Comparison of ENCODE assay signal across 8 cellular contexts in the genomic region with DNA sequence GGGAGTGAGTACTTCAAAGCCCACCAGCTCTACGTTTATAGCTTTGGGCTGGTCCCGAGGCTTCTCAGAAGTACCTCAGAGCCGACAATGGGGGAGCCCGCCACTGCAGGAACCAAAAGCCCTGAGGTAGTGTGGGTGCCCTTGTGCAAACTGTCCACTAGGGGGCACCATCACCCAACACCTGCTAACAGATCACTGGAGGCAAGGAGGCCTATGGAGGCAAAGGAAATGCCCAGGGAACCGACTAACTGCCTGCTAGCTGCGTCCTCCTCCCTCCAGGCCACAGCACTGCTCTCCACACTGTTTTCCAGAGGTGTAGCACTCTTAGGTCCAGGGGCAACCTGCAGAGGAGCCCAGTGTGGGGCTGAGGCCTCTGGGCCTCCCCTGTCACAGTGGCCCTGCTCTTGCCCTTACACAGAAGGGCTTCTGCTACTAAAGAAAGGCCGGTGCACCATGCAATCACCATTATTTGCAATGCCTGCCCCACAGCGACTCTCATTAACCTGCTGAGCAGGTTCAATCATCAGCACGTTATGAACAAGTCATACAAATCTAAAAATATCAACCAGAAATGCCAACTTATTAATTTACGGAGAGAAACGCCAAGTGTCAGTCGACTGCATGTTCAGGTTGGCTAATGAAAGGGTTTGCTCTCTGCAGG.
DNase-seq lines count a peak whose midpoint lies in the region; ATAC-seq and TF ChIP-seq lines count a peak whose summit lies in the region.

No MANE protein-coding gene starts in this region.

- no peak for TF ChIP-seq POLR2A in NB4 (IDR thresholded peaks at IDR 0.05; ENCODE audit: extremely low read depth, insufficient read length)

- H3K4me3 ChIP-seq in NB4 (ENCODE audit: low read depth, low read length): no peak overlapping the region

- TF ChIP-seq CTCF in GM12872 (IDR thresholded peaks at IDR 0.05; ENCODE audit: insufficient read depth, low read depth, low read length) (peak; percentile 98), NB4 (IDR thresholded peaks at IDR 0.05; ENCODE audit: low read depth, low read length) (peak; percentile 98)

- ATAC-seq in HG02588 (IDR thresholded peaks at IDR 0.05; ENCODE audit: unreplicated experiment): peak; percentile 92
- ATAC-seq in SK-N-SH treated with all-trans-retinoic acid at 6 μM for 48 hours: peak; percentile 92
- peak; percentile 70 to 76 for ATAC-seq in activated naive CD4-positive, alpha-beta T cell treated with anti-CD3 and anti-CD28 coated beads, Interleukin-2, amount 50 U/mL, for 72 hours

- DNase-seq in NB4 (ENCODE audit: low read depth): peak; percentile 90
- DNase-seq in activated naive CD4-positive, alpha-beta T cell treated with anti-CD3 and anti-CD28 coated beads, Interleukin-2, amount 50 U/mL, for 72 hours (ENCODE audit: low spot score in 2 of 2): peak; percentile 70 to 77
- DNase-seq in cardiac septum (ENCODE audit: low spot score): peak; percentile 81
- peak; percentile 57 for DNase-seq in pulmonary artery endothelial cell (ENCODE audit: low read depth, low spot score)
- no peak for DNase-seq in inferior parietal cortex (ENCODE audit: extremely low spot score)

- H3K9me3 Mint-ChIP-seq in activated naive CD4-positive, alpha-beta T cell treated with anti-CD3 and anti-CD28 coated beads, Interleukin-2, amount 50 U/mL, for 72 hours: no peaks in the 10 kb centered on the region

- intact Hi-C loops in cardiac septum (cut with DNase I): no loop called here

- no peaks in the 10 kb centered on the region for H3K36me3 Mint-ChIP-seq in activated naive CD4-positive, alpha-beta T cell treated with anti-CD3 and anti-CD28 coated beads, Interleukin-2, amount 50 U/mL, for 72 hours

- peak overlapping the region; percentile 83 to 96 for H3K27ac Mint-ChIP-seq in activated naive CD4-positive, alpha-beta T cell treated with anti-CD3 and anti-CD28 coated beads, Interleukin-2, amount 50 U/mL, for 72 hours

TF ChIP-seq in SK-N-SH treated with all-trans-retinoic acid at 6 μM for 48 hours, 23 proteins besides CTCF, POLR2A, EP300 and RAD21:
- TF ChIP-seq SNAI2 (CRISPR knock-in tag; IDR thresholded peaks at IDR 0.05): no peak
TF ChIP-seq in SK-N-SH treated with all-trans-retinoic acid at 6 μM for 48 hours: peak in this region for 0.
